ENCODE assay signal across 8 cellular contexts in genomic region chr2:111883661-111884591, GRCh38. TPM values are rescaled to one million over a fixed set of nuclear protein-coding genes. Genes with fewer than 3 reads are reported as not detected.
DNase-seq lines count a peak whose midpoint lies in the region; TF ChIP-seq lines count a peak whose summit lies in the region.

Gene ANAPC1 (minus strand): TSS chr2:111884193. CDS start chr2:111880825, 3,368 bp downstream.

- TF ChIP-seq CTCF in foreskin fibroblast (IDR thresholded peaks at IDR 0.05; ENCODE audit: low read depth, low read length) (no peak), neural progenitor cell (IDR thresholded peaks at IDR 0.05) (peak; percentile 17)

- peak within 1 kb of the TSS; percentile 95 for H3K27ac Mint-ChIP-seq in neural progenitor cell

- H3K9me3 Mint-ChIP-seq in neural progenitor cell, result peaks cover 2% of the 10 kb centered on the region

- peak within 1 kb of the TSS; percentile 97 for H3K4me3 Mint-ChIP-seq in neural progenitor cell

- H3K27ac ChIP-seq in neural progenitor cell, result peak within 1 kb of the TSS; percentile 76
- H3K27ac ChIP-seq in stomach smooth muscle (ENCODE audit: low read length), result peak within 1 kb of the TSS; percentile 58

- DNase-seq in ELR (ENCODE audit: low read depth) (peak; percentile 90), GOT3 (lab: John Stamatoyannopoulos, UW) (peak; percentile 69), LHCN-M2 (ENCODE audit: low read depth) (peak; percentile 81), SIG-M5 (lab: John Stamatoyannopoulos, UW) (peak; percentile 38), foreskin fibroblast (peak; percentile 76 to 93), neural progenitor cell (ENCODE audit: low spot score) (peak; percentile 95)
- peak; percentile 95 for DNase-seq in activated effector memory CD4-positive, alpha-beta T cell treated with anti-CD3 and anti-CD28 coated beads, Interleukin-2, amount 50 U/mL, for 16 hours

- peaks cover 28% of the 10 kb centered on the region for H3K79me2 ChIP-seq in neural progenitor cell (ENCODE audit: low read depth)

- H2AFZ ChIP-seq in neural progenitor cell (replicated peaks), result peak within 1 kb of the TSS; percentile 99

- no peaks in the 10 kb centered on the region for H3K9me3 ChIP-seq in neural progenitor cell (ENCODE audit: low read depth)
- no peaks in the 10 kb centered on the region for H3K9me3 ChIP-seq in stomach smooth muscle (ENCODE audit: control insufficient read depth in 2 of 2, low read length in 2 of 2)

- peaks cover 4% of the 10 kb centered on the region for H3K36me3 Mint-ChIP-seq in neural progenitor cell

- peaks cover 7% of the 10 kb centered on the region for H3K4me1 ChIP-seq in neural progenitor cell
- H3K4me1 ChIP-seq in stomach smooth muscle (ENCODE audit: control insufficient read depth, insufficient read depth, low read length), result peaks cover 4% of the 10 kb centered on the region

- H3K4me2 ChIP-seq in neural progenitor cell, result peak within 1 kb of the TSS; percentile 84

- H3K9ac ChIP-seq in neural progenitor cell, result peak within 1 kb of the TSS; percentile 65
- H3K9ac ChIP-seq in stomach smooth muscle (ENCODE audit: low read length in 2 of 2), result peak within 1 kb of the TSS; percentile 84 to 90

- H3K27me3 Mint-ChIP-seq in neural progenitor cell (ENCODE audit: insufficient read depth, low read depth), result peaks cover 2% of the 10 kb centered on the region

- H3K36me3 ChIP-seq in neural progenitor cell (no peaks in the 10 kb centered on the region), stomach smooth muscle (ENCODE audit: control insufficient read depth in 2 of 2, insufficient read depth in 2 of 2, low read length in 2 of 2) (no peaks in the 10 kb centered on the region)

- H3K4me3 ChIP-seq in foreskin fibroblast (ENCODE audit: low read depth in 1 of 2, low read length in 2 of 2) (peak within 1 kb of the TSS; percentile 88 to 96), neural progenitor cell (peak within 1 kb of the TSS; percentile 81), stomach smooth muscle (ENCODE audit: low read length in 2 of 2) (peak within 1 kb of the TSS; percentile 97 to 99)

- H3K4me1 Mint-ChIP-seq in neural progenitor cell, result peaks cover 8% of the 10 kb centered on the region

- peaks cover 13% of the 10 kb centered on the region for H3F3A ChIP-seq in neural progenitor cell (ENCODE audit: low read depth)

- H4K20me1 ChIP-seq in neural progenitor cell (ENCODE audit: low read depth), result peaks cover 6% of the 10 kb centered on the region

- no peaks in the 10 kb centered on the region for H3K27me3 ChIP-seq in neural progenitor cell
- no peaks in the 10 kb centered on the region for H3K27me3 ChIP-seq in stomach smooth muscle (ENCODE audit: control insufficient read depth in 1 of 2, insufficient read depth in 2 of 2, low read length in 2 of 2)

RNA-seq across cellular contexts. Expression of gene ANAPC1, which starts in this region (rescaled TPM):
- 57.2 and 60.9 TPM in 2 replicates for total RNA-seq in LHCN-M2 (2014; rRNA removed)
- 8.9 TPM for polyA plus RNA-seq in LHCN-M2 (2012)
- total RNA-seq in neural progenitor cell (ENCODE audit: low replicate concordance), result 50.9 and 81.7 TPM in 2 replicates

Comparison
In these comparisons a context has a peak if more than half of its experiments do, and no peak if none do; other contexts are left out.
1. Peak in every context shown above with its lines: DNase-seq, H3K4me3 ChIP-seq and H3K27ac ChIP-seq.
2. DNase-seq: peak in every context shown above with its lines; median percentile 95 in activated effector memory CD4-positive, alpha-beta T cell treated with anti-CD3 and anti-CD28 coated beads, Interleukin-2, amount 50 U/mL, for 16 hours; 95 in neural progenitor cell; 90 in ELR; 84 in foreskin fibroblast; 81 in LHCN-M2; 69 in GOT3; 38 in SIG-M5.